Comparison of ENCODE assay signal across 14 cellular contexts in genomic region chr9:137054932-137055384, GRCh38. TPM values are rescaled to one million over a fixed set of nuclear protein-coding genes. Genes with fewer than 3 reads are reported as not detected.
DNase-seq lines count a peak whose midpoint lies in the region; ATAC-seq, FAIRE-seq and TF ChIP-seq lines count a peak whose summit lies in the region.
"Had no signal": no experiment of that assay in that cellular context is flagged by ENCODE, and none has a peak within 500 bp of the region (broad histone marks: within the 10 kb centered on the region; RNA-seq: fewer than 3 reads in every experiment).

No MANE protein-coding gene starts in this region.

- DNase-seq in GM23338 (ENCODE audit: low spot score) (no peak), body of pancreas (no peak), kidney (no peak), sigmoid colon (no peak), islet precursor cell (no peak), foreskin melanocyte (no peak), COLO829 (ENCODE audit: low spot score) (no peak)
- DNase-seq: activated naive CD4-positive, alpha-beta T cell; stimulated activated CD4-positive, alpha-beta T cell treated with anti-CD3 and anti-CD28 coated beads, Interleukin-12 subunit alpha, Interleukin-12 subunit beta, amount 100 ng/mL, for 4 hours had no signal

- TF ChIP-seq POLR2A in body of pancreas (IDR thresholded peaks at IDR 0.05) (no peak), sigmoid colon (IDR thresholded peaks at IDR 0.05) (no peak)

- FAIRE-seq in kidney (lab: Jason Lieb, UNC) = no peak
- FAIRE-seq: keratinocyte had no signal

- H3K4me2 ChIP-seq in GM23338 = peak overlapping the region; percentile 84; the same call in 1 of the 2 replicates

- no peak overlapping the region for H3K9ac ChIP-seq in kidney (ENCODE audit: low read length in 2 of 2)

- H3K4me3 ChIP-seq in GM23338 = peak overlapping the region; percentile 60; the same call in 1 of the 2 replicates
- no peak overlapping the region for H3K4me3 ChIP-seq in body of pancreas
- peak overlapping the region in 1 of 2 donors; percentile 52 for H3K4me3 ChIP-seq in kidney (ENCODE audit: low read length in 2 of 2)
- H3K4me3 ChIP-seq in sigmoid colon = no peak overlapping the region
- H3K4me3 ChIP-seq: MG63 had no signal

- H3K4me1 ChIP-seq in GM23338 (ENCODE audit: insufficient read depth) (no peaks in the 10 kb centered on the region), body of pancreas (peaks cover 36% of the 10 kb centered on the region), kidney (ENCODE audit: control insufficient read depth in 1 of 2, insufficient read depth in 1 of 2, low read depth in 1 of 2, low read length in 2 of 2) (peaks cover 5 to 18% of the 10 kb centered on the region in 2 donors), sigmoid colon (peaks cover 0 to 45% (median 40%) of the 10 kb centered on the region in 4 donors)

- no peaks in the 10 kb centered on the region for H4K20me1 ChIP-seq in GM23338 (replicated peaks; ENCODE audit: insufficient read depth)

- WGBS in body of pancreas, 2 donors = 64 to 84% methylated on average over 6 to 12 of the region's 17 CpGs
- WGBS in sigmoid colon, 2 donors = 22 to 68% methylated on average over 17 of the region's 17 CpGs

- H3K27ac ChIP-seq in GM23338 (ENCODE audit: low read depth) = no peak overlapping the region
- peak overlapping the region; percentile 12 to 81 (median 72) for H3K27ac ChIP-seq in body of pancreas
- H3K27ac ChIP-seq in kidney (ENCODE audit: low read depth in 2 of 2, low read length in 2 of 2) = peak overlapping the region; percentile 77 to 85
- peak overlapping the region; percentile 62 to 69 (median 65) for H3K27ac ChIP-seq in sigmoid colon

- ATAC-seq in GM23338 (peak; percentile 4), body of pancreas (no peak), HG03442 (IDR thresholded peaks at IDR 0.05; ENCODE audit: unreplicated experiment) (no peak)

- H3K36me3 Mint-ChIP-seq in GM23338 (ENCODE audit: low read depth) = no peaks in the 10 kb centered on the region

- H3K36me3 ChIP-seq in GM23338 (ENCODE audit: insufficient read depth) (no peaks in the 10 kb centered on the region), body of pancreas (replicated peaks in 1 of 2; ENCODE audit: insufficient read depth in 1 of 2, low read depth in 2 of 2) (no peaks in the 10 kb centered on the region), kidney (ENCODE audit: control insufficient read depth in 1 of 2, insufficient read depth in 2 of 2, low read length in 2 of 2) (no peaks in the 10 kb centered on the region), sigmoid colon (no peaks in the 10 kb centered on the region)
- H3K36me3 ChIP-seq: MG63 had no signal

- no peaks in the 10 kb centered on the region for H3K9me2 ChIP-seq in GM23338 (ENCODE audit: insufficient read depth)

- no peak overlapping the region for H3K27ac Mint-ChIP-seq in GM23338

- no peak overlapping the region for H2AFZ ChIP-seq in GM23338

- H3K4me3 Mint-ChIP-seq in GM23338 = no peak overlapping the region

- intact Hi-C loops in body of pancreas (cut with DNase I) = no loop called here
- intact Hi-C loops in kidney (cut with DNase I) = no loop called here
- intact Hi-C loops in sigmoid colon (cut with DNase I) = no loop called here

- no peak for TF ChIP-seq CTCF in GM23338 (conservative IDR thresholded peaks at IDR 0.05; ENCODE audit: low read depth in 2 of 2)
- no peak for TF ChIP-seq CTCF in body of pancreas (IDR thresholded peaks at IDR 0.05)
- TF ChIP-seq CTCF in kidney (IDR thresholded peaks at IDR 0.05; ENCODE audit: borderline replicate concordance, extremely low read depth, insufficient read depth) = no peak
- TF ChIP-seq CTCF in sigmoid colon (IDR thresholded peaks at IDR 0.05) = no peak

- H3K9me3 ChIP-seq in body of pancreas (no peaks in the 10 kb centered on the region), kidney (ENCODE audit: control insufficient read depth in 1 of 2, low read length in 2 of 2) (no peaks in the 10 kb centered on the region), sigmoid colon (no peaks in the 10 kb centered on the region)
- H3K9me3 ChIP-seq: MG63 had no signal

- 0 out of 2 replicates have a peak, but pooled peaks cover 2% of the 10 kb centered on the region for H3F3A ChIP-seq in GM23338 (replicated peaks; ENCODE audit: low read depth)

- no peaks in the 10 kb centered on the region for H3K9me3 Mint-ChIP-seq in GM23338

- TF ChIP-seq EP300 in sigmoid colon (IDR thresholded peaks at IDR 0.05) = no peak

- H3K27me3 ChIP-seq in GM23338 (ENCODE audit: insufficient read depth) = peaks cover 35% of the 10 kb centered on the region
- H3K27me3 ChIP-seq in body of pancreas = no peaks in the 10 kb centered on the region
- peaks cover 18 to 43% (median 40%) of the 10 kb centered on the region in 3 donors for H3K27me3 ChIP-seq in sigmoid colon
- H3K27me3 ChIP-seq: MG63 had no signal

- H3K79me2 ChIP-seq in GM23338 (replicated peaks; ENCODE audit: insufficient read depth) = no peaks in the 10 kb centered on the region

- peaks cover 41% of the 10 kb centered on the region for H3K27me3 Mint-ChIP-seq in GM23338 (ENCODE audit: insufficient read depth, low read depth, poor library complexity)

- H3K4me1 Mint-ChIP-seq in GM23338 = peaks cover 2% of the 10 kb centered on the region; the same call in 1 of the 3 replicates

TF ChIP-seq in GM23338, 12 proteins besides CTCF, POLR2A, EP300 and RAD21 (continues in another document):
- TF ChIP-seq JUNB (IDR thresholded peaks at IDR 0.05; ENCODE audit: unreplicated experiment) = no peak
- TF ChIP-seq ETS1 (IDR thresholded peaks at IDR 0.05) = no peak
- TF ChIP-seq CREB1 (CRISPR knock-in tag; IDR thresholded peaks at IDR 0.05; ENCODE audit: low read depth) = no peak
- no peak for TF ChIP-seq EZH2 (IDR thresholded peaks at IDR 0.05; ENCODE audit: low read depth, unreplicated experiment)
- TF ChIP-seq POLR2AphosphoS5 (IDR thresholded peaks at IDR 0.05; ENCODE audit: low read depth) = no peak
- no peak for TF ChIP-seq EZH2phosphoT487 (IDR thresholded peaks at IDR 0.05; ENCODE audit: unreplicated experiment)
- no peak for TF ChIP-seq NANOG (IDR thresholded peaks at IDR 0.05; ENCODE audit: borderline replicate concordance)

RNA-seq across cellular contexts. Expression of gene ENTPD2, which starts 1.1 kb away (rescaled TPM):
- total RNA-seq in GM23338 (2014; rRNA removed; shearing (Covaris generic)) = 1.1 and 1.9 TPM in 2 replicates
- polyA plus RNA-seq in GM23338 (2016; fragmentation: Nextera tagmentation; extraction: Ambion mirVana) (1.8 and 2.9 TPM in 2 replicates), kidney (ENCODE audit: insufficient read depth, low read depth, low replicate concordance) (5.5 TPM), sigmoid colon (1 to 10 TPM in 2 of 3 donors, under 1 TPM in 1; 0.92 to 6.4 (median 3.0) TPM)
- total RNA-seq in body of pancreas (1 to 10 TPM; 1.3 to 1.6 TPM), kidney (9.3 TPM), sigmoid colon (1 to 10 TPM in 3 of 4 donors, not detected in 1; 1.2 to 2.2 (median 2.1) TPM)
- total RNA-seq: SK-MEL-5 had no signal
- polyA plus RNA-seq: neural cell had no signal

RNA-seq across cellular contexts. Expression of gene NPDC1, which starts 9.0 kb away (rescaled TPM):
- 26.2 and 34.3 TPM in 2 replicates for total RNA-seq in GM23338 (2014; rRNA removed; shearing (Covaris generic))
- polyA plus RNA-seq in GM23338 (2016; fragmentation: Nextera tagmentation; extraction: Ambion mirVana) = 35.5 and 36.7 TPM in 2 replicates
- 100 to 1,000 TPM in 1 of 2 donors, 10 to 100 TPM in 1; 72.1 to 105 TPM for total RNA-seq in body of pancreas
- 189 TPM for total RNA-seq in kidney
- polyA plus RNA-seq in kidney (ENCODE audit: insufficient read depth, low read depth, low replicate concordance) = 80.2 TPM
- 100 to 1,000 TPM in 1 of 4 donors, 10 to 100 TPM in 3; 21.4 to 101 (median 42.4) TPM for total RNA-seq in sigmoid colon
- polyA plus RNA-seq in sigmoid colon = 100 to 1,000 TPM in 1 of 3 donors, 10 to 100 TPM in 2; 47.9 to 118 (median 91.9) TPM

RNA-seq across cellular contexts. Expression of gene SAPCD2, which starts 15.4 kb away (rescaled TPM):
- total RNA-seq in GM23338 (2014; rRNA removed; shearing (Covaris generic)) = 55.1 and 60.3 TPM in 2 replicates
- 13.4 and 14.5 TPM in 2 replicates for polyA plus RNA-seq in GM23338 (2016; fragmentation: Nextera tagmentation; extraction: Ambion mirVana)
- under 1 TPM; 0.66 to 0.78 TPM for total RNA-seq in body of pancreas
- 2.3 TPM for total RNA-seq in kidney
- 1.7 TPM for polyA plus RNA-seq in kidney (ENCODE audit: insufficient read depth, low read depth, low replicate concordance)
- under 1 TPM in 1 of 4 donors, not detected in 3; 0.81 TPM for total RNA-seq in sigmoid colon
- 10 to 100 TPM in 1 of 3 donors, 1 to 10 TPM in 2; 3.6 to 16.4 (median 3.7) TPM for polyA plus RNA-seq in sigmoid colon

RNA-seq across cellular contexts. Expression of gene UAP1L1, which starts 22.4 kb away (rescaled TPM):
- total RNA-seq in GM23338 (2014; rRNA removed; shearing (Covaris generic)) = 5.5 and 8.1 TPM in 2 replicates
- polyA plus RNA-seq in GM23338 (2016; fragmentation: Nextera tagmentation; extraction: Ambion mirVana) (2.5 and 3.4 TPM in 2 replicates), kidney (ENCODE audit: insufficient read depth, low read depth, low replicate concordance) (14.4 TPM), sigmoid colon (1 to 10 TPM; 4.2 to 9.6 (median 6.0) TPM)
- total RNA-seq in body of pancreas (1 to 10 TPM; 7.8 to 8.2 TPM), kidney (12.7 TPM), sigmoid colon (1 to 10 TPM; 2.9 to 9.1 (median 4.8) TPM)

RNA-seq across cellular contexts. Expression of gene FUT7, which starts 23.1 kb away (rescaled TPM):
- not detected in 2 replicates for total RNA-seq in GM23338 (2014; rRNA removed; shearing (Covaris generic))
- polyA plus RNA-seq in GM23338 (2016; fragmentation: Nextera tagmentation; extraction: Ambion mirVana) (not detected in 2 replicates), kidney (ENCODE audit: insufficient read depth, low read depth, low replicate concordance) (not detected), sigmoid colon (1 to 10 TPM in 1 of 3 donors, not detected in 2; 1.3 TPM)
- total RNA-seq in body of pancreas (not detected), kidney (0.60 TPM), sigmoid colon (1 to 10 TPM in 1 of 4 donors, under 1 TPM in 2, not detected in 1; 0.36 to 1.3 (median 0.41) TPM)
- total RNA-seq: SK-MEL-5 had no signal
- polyA plus RNA-seq: keratinocyte had no signal

Comparison
In these comparisons a context has a peak if more than half of its experiments do, and no peak if none do; other contexts are left out.
1. RNA of gene SAPCD2, which starts 15.4 kb away (total RNA-seq): 55.1 to 60.3 TPM in GM23338; 2.3 TPM in kidney (single experiment), 0.66 to 0.78 TPM in body of pancreas and 0.81 TPM in sigmoid colon; every median in the first group is over 10 times any median in the second.